8 cellular contexts compared by ENCODE assay signal in genomic region chr3:105367406-105368213, GRCh38. TPM values are rescaled to one million over a fixed set of nuclear protein-coding genes. Genes with fewer than 3 reads are reported as not detected.
A peak's percentile ranks its signal among the peaks of the same experiment; 100 is the strongest.
DNase-seq lines count a peak whose midpoint lies in the region; ATAC-seq and TF ChIP-seq lines count a peak whose summit lies in the region.

No MANE protein-coding gene starts in this region.

- intact Hi-C loops in left ventricle myocardium inferior (cut with micrococcal nuclease) (no loop called here), posterior cingulate gyrus (cut with DNase I) (loop anchor here (1.0 to 10.0 kb wide), 5 partner anchors 81 to 1263 kb away; partner anchors contain the start of gene CBLB), vagina (cut with DNase I) (no loop called here)

- H3K9ac ChIP-seq in adipocyte (ENCODE audit: low read length), result peak overlapping the region; percentile 95

- H4K20me1 ChIP-seq in DOHH2 (ENCODE audit: control insufficient read depth, insufficient read depth, low read depth, low read length), result no peaks in the 10 kb centered on the region

- peak overlapping the region; percentile 99 for H3K4me2 ChIP-seq in DOHH2 (ENCODE audit: low read length)

- TF ChIP-seq RAD21 in Ishikawa (IDR thresholded peaks at IDR 0.05; ENCODE audit: low read depth), result no peak

- peak; percentile 27 for ATAC-seq in GM21515 (IDR thresholded peaks at IDR 0.05; ENCODE audit: unreplicated experiment)

- TF ChIP-seq CTCF in DOHH2 (IDR thresholded peaks at IDR 0.05; ENCODE audit: low read depth, low read length, poor library complexity, severe bottlenecking) (peak; percentile 8), left ventricle myocardium inferior (IDR thresholded peaks at IDR 0.05; ENCODE audit: borderline replicate concordance) (no peak), vagina (IDR thresholded peaks at IDR 0.05) (no peak)

- no peaks in the 10 kb centered on the region for H3K9me2 ChIP-seq in DOHH2 (replicated peaks; ENCODE audit: control insufficient read depth, low read length)

- H3K36me3 ChIP-seq in DOHH2 (ENCODE audit: control insufficient read depth, low read length) (no peaks in the 10 kb centered on the region; the same call in 1 of the 2 replicates), adipocyte (ENCODE audit: control insufficient read depth, insufficient read depth, low read length, severe bottlenecking) (no peaks in the 10 kb centered on the region), left ventricle myocardium inferior (no peaks in the 10 kb centered on the region), vagina (no peaks in the 10 kb centered on the region)

- TF ChIP-seq POLR2A in vagina (IDR thresholded peaks at IDR 0.05), result no peak

- H3K4me3 ChIP-seq in DOHH2 (ENCODE audit: low read length), result peak overlapping the region; percentile 86
- H3K4me3 ChIP-seq in adipocyte (ENCODE audit: low read length), result peak overlapping the region; percentile 97
- H3K4me3 ChIP-seq in left ventricle myocardium inferior, result peak overlapping the region; percentile 72
- peak overlapping the region; percentile 63 to 68 for H3K4me3 ChIP-seq in vagina

- peaks cover 41% of the 10 kb centered on the region for H3K79me2 ChIP-seq in DOHH2 (ENCODE audit: control insufficient read depth, low read length)

- peak; percentile 38; the same call in 1 of the 2 replicates for TF ChIP-seq EP300 in Ishikawa (IDR thresholded peaks at IDR 0.05; ENCODE audit: borderline replicate concordance)

- H3K4me1 ChIP-seq in DOHH2 (ENCODE audit: control insufficient read depth, low read length) (peaks cover 25% of the 10 kb centered on the region), adipocyte (ENCODE audit: control insufficient read depth, insufficient read depth, low read length) (peaks cover 37% of the 10 kb centered on the region), left ventricle myocardium inferior (peaks cover 45% of the 10 kb centered on the region), vagina (peaks cover 39% of the 10 kb centered on the region)

- H3K27ac ChIP-seq in DOHH2 (ENCODE audit: low read depth, low read length), result peak overlapping the region; percentile 85
- no peak overlapping the region for H3K27ac ChIP-seq in left ventricle myocardium inferior (replicated peaks)
- peak overlapping the region; percentile 60 for H3K27ac ChIP-seq in vagina

- H3K27me3 ChIP-seq in DOHH2 (ENCODE audit: control insufficient read depth, low read length), result peaks cover 7% of the 10 kb centered on the region
- no peaks in the 10 kb centered on the region for H3K27me3 ChIP-seq in adipocyte (replicated peaks; ENCODE audit: control insufficient read depth, insufficient read depth, low read length)
- H3K27me3 ChIP-seq in left ventricle myocardium inferior (ENCODE audit: low read depth), result no peaks in the 10 kb centered on the region
- H3K27me3 ChIP-seq in vagina, result no peaks in the 10 kb centered on the region

- DNase-seq in SW480 (ENCODE audit: low spot score), result peak; percentile 37
- peak; percentile 83 for DNase-seq in adipocyte (ENCODE audit: low read depth)
- peak; percentile 62 for DNase-seq in left ventricle myocardium inferior
- peak; percentile 37 to 95 (median 74) for DNase-seq in posterior cingulate gyrus
- peak in 1 of 2 donors; percentile 89 for DNase-seq in vagina (ENCODE audit: extremely low spot score in 2 of 2)

- H3F3A ChIP-seq in DOHH2 (ENCODE audit: control insufficient read depth, insufficient read depth), result peaks cover 24% of the 10 kb centered on the region

- no peaks in the 10 kb centered on the region for H3K9me3 ChIP-seq in DOHH2 (ENCODE audit: control insufficient read depth, insufficient read depth, low read length)
- H3K9me3 ChIP-seq in adipocyte (ENCODE audit: control insufficient read depth, low read length), result no peaks in the 10 kb centered on the region
- no peaks in the 10 kb centered on the region for H3K9me3 ChIP-seq in left ventricle myocardium inferior (replicated peaks)
- H3K9me3 ChIP-seq in vagina, result no peaks in the 10 kb centered on the region

TF ChIP-seq in Ishikawa, 13 proteins besides CTCF, POLR2A, EP300 and RAD21:
- TF ChIP-seq TEAD4 (IDR thresholded peaks at IDR 0.05) (no peak), YY1 (IDR thresholded peaks at IDR 0.05; ENCODE audit: low read depth) (no peak), ZBTB7A (IDR thresholded peaks at IDR 0.05; ENCODE audit: low read depth) (no peak; the same call in 1 of the 2 replicates), TCF12 (IDR thresholded peaks at IDR 0.05; ENCODE audit: low read depth) (no peak), TAF1 (IDR thresholded peaks at IDR 0.05; ENCODE audit: low read depth) (no peak; the same call in 1 of the 2 replicates), EGR1 (IDR thresholded peaks at IDR 0.05) (no peak), CEBPB (IDR thresholded peaks at IDR 0.05) (peak; percentile 77), CREB1 (IDR thresholded peaks at IDR 0.05; ENCODE audit: low read depth) (no peak), REST (IDR thresholded peaks at IDR 0.05; ENCODE audit: low read depth) (no peak)
- TF ChIP-seq, protein P1, sequence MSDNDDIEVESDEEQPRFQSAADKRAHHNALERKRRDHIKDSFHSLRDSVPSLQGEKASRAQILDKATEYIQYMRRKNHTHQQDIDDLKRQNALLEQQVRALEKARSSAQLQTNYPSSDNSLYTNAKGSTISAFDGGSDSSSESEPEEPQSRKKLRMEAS (IDR thresholded peaks at IDR 0.05), result peak; percentile 96

RNA-seq across cellular contexts. Expression of gene ALCAM, which starts 0.9 kb away (rescaled TPM):
- total RNA-seq in left ventricle myocardium inferior, result 3.7 TPM
- 15.2 TPM for total RNA-seq in vagina
